Comparison of ENCODE assay signal across 10 cellular contexts in genomic region chr9:131650254-131650653, GRCh38.
DNase-seq lines count a peak whose midpoint lies in the region; TF ChIP-seq lines count a peak whose summit lies in the region.
"Had no signal": no experiment of that assay in that cellular context is flagged by ENCODE, and none has a peak within 500 bp of the region (broad histone marks: within the 10 kb centered on the region; RNA-seq: fewer than 3 reads in every experiment).

No MANE protein-coding gene starts in this region.

- H3K9me3 Mint-ChIP-seq in activated naive CD4-positive, alpha-beta T cell treated with anti-CD3 and anti-CD28 coated beads for 36 hours = no peaks in the 10 kb centered on the region

- H3K27ac ChIP-seq in dorsolateral prefrontal cortex (peak overlapping the region in 31 of 59 donors; percentile 5 to 76 (median 39)), vagina (peak overlapping the region; percentile 50), MM.1S (ENCODE audit: low read length) (no peak overlapping the region)

- no peak overlapping the region for H2AFZ ChIP-seq in MM.1S (ENCODE audit: low read length)

- TF ChIP-seq POLR2A in vagina (IDR thresholded peaks at IDR 0.05) = no peak

- TF ChIP-seq CTCF in dorsolateral prefrontal cortex (IDR thresholded peaks at IDR 0.05 in 54 of 56, conservative IDR thresholded peaks at IDR 0.05 in 2 of 56; ENCODE audit: low read depth in 1 of 56, partially characterized antibody in 56 of 56) = no peak
- TF ChIP-seq CTCF in vagina (IDR thresholded peaks at IDR 0.05) = peak in 1 of 3 experiments; percentile 11
- TF ChIP-seq CTCF in MM.1S (IDR thresholded peaks at IDR 0.05; ENCODE audit: low read length) = no peak

- H3F3A ChIP-seq in MM.1S (ENCODE audit: insufficient read depth, low read length) = peaks cover 12% of the 10 kb centered on the region

- H3K4me1 ChIP-seq in vagina = peaks cover 25% of the 10 kb centered on the region
- H3K4me1 ChIP-seq in MM.1S (ENCODE audit: low read length) = peaks cover 34% of the 10 kb centered on the region

- H3K27me3 Mint-ChIP-seq in activated naive CD4-positive, alpha-beta T cell treated with anti-CD3 and anti-CD28 coated beads for 36 hours (ENCODE audit: low read depth) = no peaks in the 10 kb centered on the region

- no peaks in the 10 kb centered on the region for H4K20me1 ChIP-seq in MM.1S (ENCODE audit: insufficient read depth, low read length)

- DNase-seq in activated naive CD4-positive, alpha-beta T cell treated with anti-CD3 and anti-CD28 coated beads for 36 hours = no peak
- no peak for DNase-seq in activated naive CD4-positive, alpha-beta T cell (lab: John Stamatoyannopoulos, UW)
- no peak for DNase-seq in dorsolateral prefrontal cortex
- DNase-seq in mesenteric fat pad (ENCODE audit: low spot score) = peak; percentile 88
- DNase-seq in vagina (ENCODE audit: extremely low spot score in 2 of 2) = no peak
- no peak for DNase-seq in amygdala (lab: John Stamatoyannopoulos, UW)
- DNase-seq in stimulated activated CD4-positive, alpha-beta T cell treated with anti-CD3 and anti-CD28 coated beads, Interleukin-4, amount 100 ng/mL, for 4 hours = no peak
- no peak for DNase-seq in MM.1S
- DNase-seq: activated gamma-delta T cell, Kasumi-1 had no signal

- H3K79me2 ChIP-seq in MM.1S (ENCODE audit: low read length) = peaks cover 90% of the 10 kb centered on the region

- H3K36me3 Mint-ChIP-seq in activated naive CD4-positive, alpha-beta T cell treated with anti-CD3 and anti-CD28 coated beads for 36 hours (ENCODE audit: low read depth) = peaks cover 21% of the 10 kb centered on the region

- H3K4me3 Mint-ChIP-seq in activated naive CD4-positive, alpha-beta T cell treated with anti-CD3 and anti-CD28 coated beads for 36 hours = no peak overlapping the region

- no peak overlapping the region for H3K4me2 ChIP-seq in MM.1S (ENCODE audit: low read depth, low read length)

- H3K27ac Mint-ChIP-seq in activated naive CD4-positive, alpha-beta T cell treated with anti-CD3 and anti-CD28 coated beads for 36 hours = peak overlapping the region; percentile 56

- intact Hi-C loops in activated naive CD4-positive, alpha-beta T cell treated with anti-CD3 and anti-CD28 coated beads for 36 hours (cut with micrococcal nuclease) = no loop called here
- intact Hi-C loops in dorsolateral prefrontal cortex (cut with DNase I) = loop anchor here in 1 of 2 donors (10.0 kb wide), 1 partner anchor 85 kb away; no protein-coding TSS in a partner anchor
- intact Hi-C loops in vagina (cut with DNase I) = no loop called here

- no peaks in the 10 kb centered on the region for H3K9me3 ChIP-seq in vagina
- no peaks in the 10 kb centered on the region for H3K9me3 ChIP-seq in MM.1S (replicated peaks; ENCODE audit: insufficient read depth, low read length)

- H3K9ac ChIP-seq in MM.1S (ENCODE audit: low read length) = no peak overlapping the region

- no peaks in the 10 kb centered on the region for H3K27me3 ChIP-seq in dorsolateral prefrontal cortex
- H3K27me3 ChIP-seq in vagina = no peaks in the 10 kb centered on the region
- no peaks in the 10 kb centered on the region for H3K27me3 ChIP-seq in MM.1S (replicated peaks; ENCODE audit: insufficient read depth, low read length)

- H3K9me2 ChIP-seq in MM.1S (replicated peaks; ENCODE audit: insufficient read depth, low read length) = no peaks in the 10 kb centered on the region

- CTCF ChIA-PET in activated naive CD4-positive, alpha-beta T cell treated with anti-CD3 and anti-CD28 coated beads for 36 hours (lab: Charles Lee) = no interaction called here

- H3K4me3 ChIP-seq in dorsolateral prefrontal cortex (no peak overlapping the region), vagina (no peak overlapping the region), MM.1S (ENCODE audit: low read length) (no peak overlapping the region)

- H3K4me1 Mint-ChIP-seq in activated naive CD4-positive, alpha-beta T cell treated with anti-CD3 and anti-CD28 coated beads for 36 hours (ENCODE audit: low read depth) = peaks cover 42% of the 10 kb centered on the region

- H3K36me3 ChIP-seq in vagina (peaks cover 0 to 6% of the 10 kb centered on the region in 2 donors), MM.1S (replicated peaks; ENCODE audit: insufficient read depth, low read length) (no peaks in the 10 kb centered on the region; the same call in 1 of the 2 replicates)
